8 cellular contexts compared by ENCODE assay signal in genomic region chr21:42381347-42381984, GRCh38. TPM values are rescaled to one million over a fixed set of nuclear protein-coding genes. Genes with fewer than 3 reads are reported as not detected.
A peak's percentile ranks its signal among the peaks of the same experiment; 100 is the strongest.
DNase-seq lines count a peak whose midpoint lies in the region; ATAC-seq and TF ChIP-seq lines count a peak whose summit lies in the region.

No MANE protein-coding gene starts in this region.

- H3K4me1 ChIP-seq in DND-41 (ENCODE audit: insufficient read depth, low read length) (peaks cover 11% of the 10 kb centered on the region), osteoblast (ENCODE audit: insufficient read depth, low read length) (no peaks in the 10 kb centered on the region)

- H3K79me2 ChIP-seq in DND-41 (ENCODE audit: insufficient read depth, low read length) (no peaks in the 10 kb centered on the region), osteoblast (ENCODE audit: insufficient read depth, low read length) (no peaks in the 10 kb centered on the region)

- H4K20me1 ChIP-seq in DND-41 (ENCODE audit: insufficient read depth, low read length), result no peaks in the 10 kb centered on the region
- H4K20me1 ChIP-seq in osteoblast (ENCODE audit: insufficient read depth, low read length), result no peaks in the 10 kb centered on the region

- peaks cover 8% of the 10 kb centered on the region for H3K36me3 ChIP-seq in DND-41 (ENCODE audit: insufficient read depth, low read length)
- no peaks in the 10 kb centered on the region for H3K36me3 ChIP-seq in osteoblast (ENCODE audit: insufficient read depth, low read length)

- TF ChIP-seq CTCF in DND-41 (IDR thresholded peaks at IDR 0.05; ENCODE audit: borderline replicate concordance, extremely low read depth, low read length, poor library complexity, severe bottlenecking), result peak; percentile 78
- TF ChIP-seq CTCF in osteoblast (IDR thresholded peaks at IDR 0.05; ENCODE audit: extremely low read depth, low read depth, low read length), result peak; percentile 66

- ATAC-seq in DND-41 (ENCODE audit: insufficient read depth, low read depth) (peak; percentile 53; the same call in 2 of the 3 replicates), HG03460 (IDR thresholded peaks at IDR 0.05; ENCODE audit: unreplicated experiment) (no peak), GM19455 (IDR thresholded peaks at IDR 0.05; ENCODE audit: unreplicated experiment) (no peak)

- no peak overlapping the region for H3K27ac ChIP-seq in DND-41 (ENCODE audit: low read length)
- H3K27ac ChIP-seq in osteoblast (ENCODE audit: low read depth, low read length), result no peak overlapping the region

- H3K9me3 ChIP-seq in DND-41 (ENCODE audit: insufficient read depth, low read length, severe bottlenecking) (peaks cover 13% of the 10 kb centered on the region), osteoblast (ENCODE audit: low read depth, low read length) (no peaks in the 10 kb centered on the region)

- no peak overlapping the region for H3K4me3 ChIP-seq in DND-41 (ENCODE audit: low read depth in 1 of 2, low read length in 2 of 2)
- H3K4me3 ChIP-seq in Jurkat, Clone E6-1 (ENCODE audit: low read length), result no peak overlapping the region
- no peak overlapping the region for H3K4me3 ChIP-seq in osteoblast (ENCODE audit: insufficient read depth, low read length)

- no peak overlapping the region for H3K9ac ChIP-seq in DND-41 (ENCODE audit: low read depth, low read length)

- no peak overlapping the region for H3K4me2 ChIP-seq in DND-41 (ENCODE audit: insufficient read depth, low read length)
- H3K4me2 ChIP-seq in osteoblast (ENCODE audit: insufficient read depth, low read length), result no peak overlapping the region

- no peak overlapping the region for H2AFZ ChIP-seq in DND-41 (ENCODE audit: low read depth, low read length)
- no peak overlapping the region for H2AFZ ChIP-seq in osteoblast (ENCODE audit: low read length)

- H3K27me3 ChIP-seq in DND-41 (ENCODE audit: insufficient read depth, low read length, poor library complexity) (no peaks in the 10 kb centered on the region), osteoblast (ENCODE audit: insufficient read depth, low read length) (no peaks in the 10 kb centered on the region)

- DNase-seq in DND-41 (peak; percentile 47), T follicular helper cell (ENCODE audit: low read depth) (peak; percentile 30), dermis blood vessel endothelial cell (peak; percentile 68), osteoblast (ENCODE audit: insufficient read length, low spot score, missing footprints) (no peak), NCI-H226 (no peak)
- peak; percentile 69 for DNase-seq in Jurkat, Clone E6-1 (ENCODE audit: low read depth, low spot score)

RNA-seq across cellular contexts. Expression of gene TMPRSS3, which starts 14.4 kb away (rescaled TPM):
- polyA plus RNA-seq in Jurkat, Clone E6-1 (2012; ENCODE audit: insufficient read depth, insufficient read length), result 3.6 TPM
- total RNA-seq in dermis blood vessel endothelial cell (0.05 TPM in 1 of 2 replicates, not detected in the other), osteoblast (not detected in 2 replicates)

RNA-seq across cellular contexts. Expression of gene TFF1, which starts 15.1 kb away (rescaled TPM):
- polyA plus RNA-seq in Jurkat, Clone E6-1 (2012; ENCODE audit: insufficient read depth, insufficient read length), result not detected
- total RNA-seq in dermis blood vessel endothelial cell (not detected in 2 replicates), osteoblast (not detected in 2 replicates)

RNA-seq across cellular contexts. Expression of gene UBASH3A, which starts 22.2 kb away (rescaled TPM):
- 27.5 TPM for polyA plus RNA-seq in Jurkat, Clone E6-1 (2012; ENCODE audit: insufficient read depth, insufficient read length)
- total RNA-seq in dermis blood vessel endothelial cell (not detected in 2 replicates), osteoblast (not detected in 2 replicates)

RNA-seq across cellular contexts. Expression of gene TFF2, which starts 30.7 kb away (rescaled TPM):
- not detected for polyA plus RNA-seq in Jurkat, Clone E6-1 (2012; ENCODE audit: insufficient read depth, insufficient read length)
- total RNA-seq in dermis blood vessel endothelial cell, result not detected in 2 replicates
- total RNA-seq in osteoblast, result not detected in 2 replicates

Comparison
In these comparisons a context has a peak if more than half of its experiments do, and no peak if none do; other contexts are left out.
1. DNase-seq: peak in DND-41 (single experiment), Jurkat, Clone E6-1 (single experiment), T follicular helper cell (single experiment) and dermis blood vessel endothelial cell (single experiment); none in osteoblast (single experiment) and NCI-H226 (single experiment).